Comparison of ENCODE assay signal across 5 cellular contexts in the genomic region with DNA sequence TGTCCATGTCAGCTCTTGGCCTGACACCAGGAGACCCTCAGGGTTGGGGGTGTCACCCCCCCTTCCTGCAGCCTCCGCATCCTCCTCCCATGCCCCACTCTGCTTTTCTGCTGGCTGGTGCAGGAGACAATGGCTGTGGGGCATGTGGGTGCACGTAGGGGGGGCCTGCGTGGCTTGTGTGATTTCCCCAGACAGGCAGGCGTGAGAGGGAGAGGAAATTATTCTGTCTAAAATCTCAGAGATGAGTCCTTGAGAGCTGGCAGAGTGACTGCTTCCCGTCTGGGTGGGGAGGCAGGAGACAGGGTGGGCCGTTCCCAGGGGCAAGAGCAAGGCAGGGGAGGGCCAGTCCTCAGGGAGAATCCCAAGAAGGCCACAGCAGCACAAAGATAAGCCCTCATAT.
A peak's percentile ranks its signal among the peaks of the same experiment; 100 is the strongest.
DNase-seq lines count a peak whose midpoint lies in the region; FAIRE-seq and TF ChIP-seq lines count a peak whose summit lies in the region.
"Not testable (repeated sequence)": the region's sequence is repeated elsewhere in the genome, so short reads cannot be mapped to it uniquely, and the experiment has no call there.

No MANE protein-coding gene starts in this region.

- not testable (repeated sequence) for H3K9ac ChIP-seq in kidney (ENCODE audit: low read length in 2 of 2)

- H3K27me3 ChIP-seq in esophagus muscularis mucosa; osteoblast (ENCODE audit: insufficient read depth, low read length): not testable (repeated sequence)

- not testable (repeated sequence) for H4K20me1 ChIP-seq in osteoblast (ENCODE audit: insufficient read depth, low read length)

- not testable (repeated sequence) for TF ChIP-seq CTCF in esophagus muscularis mucosa (IDR thresholded peaks at IDR 0.05); kidney (IDR thresholded peaks at IDR 0.05; ENCODE audit: borderline replicate concordance, extremely low read depth, insufficient read depth); osteoblast (IDR thresholded peaks at IDR 0.05; ENCODE audit: extremely low read depth, low read depth, low read length)

- DNase-seq in activated CD8-positive, alpha-beta memory T cell treated with anti-CD3 and anti-CD28 coated beads for 24 hours, result peak; percentile 17
- DNase-seq in esophagus muscularis mucosa (ENCODE audit: extremely low spot score), result peak; percentile 57
- peak; percentile 20 for DNase-seq in kidney
- DNase-seq in osteoblast (ENCODE audit: insufficient read length, low spot score, missing footprints), result peak; percentile 58
- peak; percentile 26 for DNase-seq in posterior vena cava (ENCODE audit: low spot score)

- not testable (repeated sequence) for FAIRE-seq in kidney (lab: Jason Lieb, UNC)

- H3K4me1 ChIP-seq in esophagus muscularis mucosa; kidney (ENCODE audit: control insufficient read depth in 1 of 2, insufficient read depth in 1 of 2, low read depth in 1 of 2, low read length in 2 of 2); osteoblast (ENCODE audit: insufficient read depth, low read length): not testable (repeated sequence)

- not testable (repeated sequence) for TF ChIP-seq EP300 in esophagus muscularis mucosa (IDR thresholded peaks at IDR 0.05)

- not testable (repeated sequence) for TF ChIP-seq POLR2A in esophagus muscularis mucosa (IDR thresholded peaks at IDR 0.05; ENCODE audit: low read depth)

- not testable (repeated sequence) for H3K79me2 ChIP-seq in osteoblast (ENCODE audit: insufficient read depth, low read length)

- intact Hi-C loops in esophagus muscularis mucosa (cut with DNase I); kidney (cut with DNase I); posterior vena cava (cut with DNase I): not testable (repeated sequence)

- not testable (repeated sequence) for H3K4me2 ChIP-seq in osteoblast (ENCODE audit: insufficient read depth, low read length)

- not testable (repeated sequence) for H3K4me3 ChIP-seq in esophagus muscularis mucosa; kidney (ENCODE audit: low read length in 2 of 2); osteoblast (ENCODE audit: insufficient read depth, low read length)

- 64% methylated on average over 5 of the region's 6 CpGs for WGBS in esophagus muscularis mucosa

- H2AFZ ChIP-seq in osteoblast (ENCODE audit: low read length), result not testable (repeated sequence)

- H3K9me3 ChIP-seq in esophagus muscularis mucosa; kidney (ENCODE audit: control insufficient read depth in 1 of 2, low read length in 2 of 2); osteoblast (ENCODE audit: low read depth, low read length): not testable (repeated sequence)

- H3K27ac ChIP-seq in esophagus muscularis mucosa (replicated peaks in 1 of 4); kidney (ENCODE audit: low read depth in 2 of 2, low read length in 2 of 2); osteoblast (ENCODE audit: low read depth, low read length): not testable (repeated sequence)

- H3K36me3 ChIP-seq in esophagus muscularis mucosa; kidney (ENCODE audit: control insufficient read depth in 1 of 2, insufficient read depth in 2 of 2, low read length in 2 of 2); osteoblast (ENCODE audit: insufficient read depth, low read length): not testable (repeated sequence)
